ENCODE assay signal across 1 cellular context in genomic region chr5:142981886-142982820, GRCh38.
TF ChIP-seq lines count a peak whose summit lies in the region.

No MANE protein-coding gene starts in this region.

TF ChIP-seq in HepG2, 621 proteins besides CTCF, POLR2A, EP300 and RAD21 (continued from another document and continues in another):
- TF ChIP-seq MXD1 (CRISPR knock-in tag; IDR thresholded peaks at IDR 0.05) (no peak), HNF1A (IDR thresholded peaks at IDR 0.05; ENCODE audit: low read depth) (0 out of 2 replicates have a peak, but pooled peaks have one; percentile 39), HNF1A (CRISPR knock-in tag; IDR thresholded peaks at IDR 0.05; ENCODE audit: borderline replicate concordance) (peak; percentile 67; the same call in 1 of the 2 replicates), ZNF644 (CRISPR knock-in tag; IDR thresholded peaks at IDR 0.05; ENCODE audit: low read depth) (peak; percentile 98), ZZZ3 (CRISPR knock-in tag; IDR thresholded peaks at IDR 0.05; ENCODE audit: borderline replicate concordance) (no peak), ZNF18 (CRISPR knock-in tag; IDR thresholded peaks at IDR 0.05; ENCODE audit: insufficient replicate concordance) (peak; percentile 63), SOX13 (IDR thresholded peaks at IDR 0.05) (no peak), SOX13 (CRISPR knock-in tag; conservative IDR thresholded peaks at IDR 0.05 in 1 of 2, IDR thresholded peaks at IDR 0.05 in 1 of 2) (peak in 1 of 2 experiments; percentile 70; a peak in 2 of 4 replicates), AKAP8 (CRISPR knock-in tag; IDR thresholded peaks at IDR 0.05) (no peak), DMAP1 (CRISPR knock-in tag; IDR thresholded peaks at IDR 0.05) (peak; percentile 52; the same call in 1 of the 2 replicates), ERF (CRISPR knock-in tag; IDR thresholded peaks at IDR 0.05) (peak; percentile 84), PHB2 (IDR thresholded peaks at IDR 0.05; ENCODE audit: partially characterized antibody) (no peak), PRPF4 (IDR thresholded peaks at IDR 0.05; ENCODE audit: low read depth, low read length, poor library complexity, severe bottlenecking) (no peak), THAP7 (CRISPR knock-in tag; IDR thresholded peaks at IDR 0.05) (no peak), ZNF780A (CRISPR knock-in tag; IDR thresholded peaks at IDR 0.05) (peak; percentile 79; the same call in 1 of the 2 replicates), ZNF704 (CRISPR knock-in tag; IDR thresholded peaks at IDR 0.05; ENCODE audit: borderline replicate concordance) (no peak), ZNF816 (CRISPR knock-in tag; IDR thresholded peaks at IDR 0.05; ENCODE audit: borderline replicate concordance) (peak; percentile 52; the same call in 1 of the 2 replicates), HNF4A (CRISPR knock-in tag; IDR thresholded peaks at IDR 0.05) (peak; percentile 95), TRAFD1 (CRISPR knock-in tag; IDR thresholded peaks at IDR 0.05; ENCODE audit: borderline replicate concordance) (no peak), PLSCR1 (CRISPR knock-in tag; IDR thresholded peaks at IDR 0.05; ENCODE audit: borderline replicate concordance) (no peak), ZNF3 (CRISPR knock-in tag; IDR thresholded peaks at IDR 0.05) (no peak; the same call in 1 of the 2 replicates), ZBTB2 (CRISPR knock-in tag; IDR thresholded peaks at IDR 0.05; ENCODE audit: low read depth) (no peak), ZNF878 (CRISPR knock-in tag; IDR thresholded peaks at IDR 0.05) (peak; percentile 66; the same call in 1 of the 2 replicates), TFAP4 (IDR thresholded peaks at IDR 0.05; ENCODE audit: borderline replicate concordance, low read depth) (peak; percentile 83; the same call in 1 of the 2 replicates), TBL1XR1 (IDR thresholded peaks at IDR 0.05; ENCODE audit: borderline replicate concordance, low read length, partially characterized antibody) (no peak), CBX1 (IDR thresholded peaks at IDR 0.05; ENCODE audit: low read depth) (no peak), ZNF460 (CRISPR knock-in tag; IDR thresholded peaks at IDR 0.05; ENCODE audit: borderline replicate concordance) (no peak; the same call in 1 of the 2 replicates), BRD4 (CRISPR knock-in tag; IDR thresholded peaks at IDR 0.05) (0 out of 2 replicates have a peak, but pooled peaks have one; percentile 28), ZSCAN12 (CRISPR knock-in tag; IDR thresholded peaks at IDR 0.05) (no peak), SOX5 (CRISPR knock-in tag; IDR thresholded peaks at IDR 0.05; ENCODE audit: borderline replicate concordance) (peak; percentile 81; the same call in 1 of the 2 replicates), ARNT2 (CRISPR knock-in tag; IDR thresholded peaks at IDR 0.05; ENCODE audit: low read depth) (0 out of 2 replicates have a peak, but pooled peaks have one; percentile 81), ZNF761 (CRISPR knock-in tag; conservative IDR thresholded peaks at IDR 0.05) (peak; percentile 80), MAX (IDR thresholded peaks at IDR 0.05) (peak; percentile 32; the same call in 1 of the 2 replicates), CENPX (CRISPR knock-in tag; IDR thresholded peaks at IDR 0.05) (no peak), ZBTB37 (CRISPR knock-in tag; IDR thresholded peaks at IDR 0.05) (no peak), ZNF331 (CRISPR knock-in tag; IDR thresholded peaks at IDR 0.05) (peak; percentile 92), CBX5 (CRISPR knock-in tag; IDR thresholded peaks at IDR 0.05; ENCODE audit: borderline replicate concordance) (peak; percentile 85; the same call in 1 of the 2 replicates), NCOA1 (CRISPR knock-in tag; IDR thresholded peaks at IDR 0.05) (no peak), HNF4G (IDR thresholded peaks at IDR 0.05; ENCODE audit: borderline replicate concordance, low read depth, low read length) (peak; percentile 97), HNF4G (CRISPR knock-in tag; IDR thresholded peaks at IDR 0.05; ENCODE audit: borderline replicate concordance, low read depth) (peak; percentile 83; the same call in 1 of the 2 replicates), FOXA3 (CRISPR knock-in tag; IDR thresholded peaks at IDR 0.05) (peak; percentile 77; the same call in 1 of the 2 replicates), IKZF4 (CRISPR knock-in tag; IDR thresholded peaks at IDR 0.05; ENCODE audit: borderline replicate concordance, low read depth, not compliant biosample characterization) (peak; percentile 53), HIVEP1 (CRISPR knock-in tag; IDR thresholded peaks at IDR 0.05) (no peak; the same call in 1 of the 2 replicates), TRIM24 (CRISPR knock-in tag; IDR thresholded peaks at IDR 0.05) (0 out of 2 replicates have a peak, but pooled peaks have one; percentile 45), ZC3H4 (CRISPR knock-in tag; IDR thresholded peaks at IDR 0.05; ENCODE audit: borderline replicate concordance) (no peak)
